ENCODE assay signal across 9 cellular contexts in the genomic region with DNA sequence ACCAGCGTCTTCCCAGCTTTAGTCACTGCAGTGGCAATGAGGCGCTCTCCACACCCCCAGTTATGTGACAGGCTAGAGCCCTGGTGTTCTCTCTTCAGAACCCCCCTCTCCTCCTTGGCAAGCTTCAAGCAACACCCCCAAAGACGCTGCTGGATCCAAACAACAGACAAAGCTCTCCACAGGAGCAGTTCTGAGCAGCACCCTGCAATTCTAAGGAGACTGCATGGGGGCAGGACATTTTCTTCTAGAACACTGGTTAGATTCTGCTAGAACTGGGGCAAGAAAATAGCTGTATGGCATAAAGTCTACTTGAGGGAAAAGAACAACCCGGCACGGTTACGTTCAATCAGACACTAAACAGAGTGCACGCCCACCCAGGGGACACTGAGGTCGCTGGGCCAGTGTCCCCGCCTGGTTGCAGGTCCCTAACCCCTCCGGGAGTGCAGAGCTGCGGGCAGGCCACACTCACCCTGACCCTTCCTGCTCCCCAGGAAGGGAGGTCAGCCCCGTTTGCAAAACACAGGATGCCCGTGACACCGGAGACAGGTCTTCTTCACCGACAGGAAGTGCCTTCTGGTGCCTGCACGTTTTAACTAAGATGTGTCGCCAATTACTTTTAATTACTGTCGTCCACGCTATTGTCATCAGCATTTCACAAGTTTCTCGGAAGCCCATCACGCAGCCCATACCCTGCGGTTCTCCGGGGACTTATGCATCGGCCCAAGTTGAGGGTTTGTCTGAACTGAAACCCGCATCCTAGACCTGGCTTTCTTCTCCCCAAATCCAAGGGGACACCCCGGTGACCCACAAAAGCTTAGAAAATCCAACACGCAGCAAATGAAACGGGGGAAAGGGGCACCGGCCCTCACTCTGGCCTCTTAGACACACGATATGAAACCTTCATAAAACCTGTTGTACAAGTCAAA. TPM values are rescaled to one million over a fixed set of nuclear protein-coding genes. Genes with fewer than 3 reads are reported as not detected.
DNase-seq lines count a peak whose midpoint lies in the region; ATAC-seq and TF ChIP-seq lines count a peak whose summit lies in the region.
"Had no signal": no experiment of that assay in that cellular context is flagged by ENCODE, and none has a peak within 500 bp of the region (broad histone marks: within the 10 kb centered on the region; RNA-seq: fewer than 3 reads in every experiment).

No MANE protein-coding gene starts in this region.

- WGBS in esophagus, 2 donors = 30 to 43% methylated on average over 30 of the region's 30 CpGs

- ATAC-seq in activated CD4-positive, CD25-positive, alpha-beta regulatory T cell treated with anti-CD3 and anti-CD28 coated beads, Interleukin-2, amount 50 U/mL, for 24 hours = peak; percentile 34 to 40
- no peak for ATAC-seq in GM19463 (IDR thresholded peaks at IDR 0.05; ENCODE audit: unreplicated experiment)

- H3K36me3 ChIP-seq in ES-I3 (ENCODE audit: insufficient read depth, low read length) (no peaks in the 10 kb centered on the region), esophagus (ENCODE audit: control insufficient read depth in 2 of 2, insufficient read depth in 2 of 2, low read length in 1 of 2) (peaks cover 0 to 2% of the 10 kb centered on the region in 2 donors), uterus (no peaks in the 10 kb centered on the region)

- no peaks in the 10 kb centered on the region for H3K4me1 ChIP-seq in ES-I3 (ENCODE audit: insufficient read depth, low read length)
- no peaks in the 10 kb centered on the region for H3K4me1 ChIP-seq in esophagus (ENCODE audit: control insufficient read depth in 2 of 2, insufficient read depth in 2 of 2, low read length in 1 of 2)
- peaks cover 0 to 7% of the 10 kb centered on the region in 2 donors for H3K4me1 ChIP-seq in uterus

- peak overlapping the region; percentile 62 to 69 for H3K4me3 ChIP-seq in esophagus (ENCODE audit: low read depth in 1 of 2, low read length in 2 of 2)
- no peak overlapping the region for H3K4me3 ChIP-seq in uterus

- TF ChIP-seq POLR2A in uterus (IDR thresholded peaks at IDR 0.05) = no peak

- H3K27me3 ChIP-seq in esophagus (ENCODE audit: control insufficient read depth in 1 of 2, insufficient read depth in 2 of 2, low read length in 2 of 2) (no peaks in the 10 kb centered on the region), uterus (peaks cover 0 to 21% of the 10 kb centered on the region in 2 donors)

- peak overlapping the region; percentile 53; the same call in 1 of the 2 replicates for H3K9ac ChIP-seq in ES-I3 (ENCODE audit: low read depth, low read length)

- CTCF ChIA-PET in GM10248 (lab: Yijun Ruan, JAX) = interaction anchor here (1.6 kb wide), 1 partner anchor 33 kb away, joined by 3 read pairs; no protein-coding TSS in a partner anchor

- DNase-seq in pons (ENCODE audit: low spot score) (peak; percentile 30), uterus (no peak), GM10248 (ENCODE audit: extremely low spot score) (no peak)
- DNase-seq in effector CD4-positive, alpha-beta T cell = no peak
- DNase-seq: GDM1 had no signal

- H3K27ac ChIP-seq in esophagus (ENCODE audit: low read depth in 2 of 2, low read length in 1 of 2) = peak overlapping the region; percentile 41 to 85
- no peak overlapping the region for H3K27ac ChIP-seq in uterus

- intact Hi-C loops in uterus (cut with DNase I; ENCODE audit: low total_unique reads) = no loop called here

- no peaks in the 10 kb centered on the region; the same call in 1 of the 2 replicates for H3K9me3 ChIP-seq in ES-I3 (ENCODE audit: control insufficient read depth, insufficient read depth, low read length)
- no peaks in the 10 kb centered on the region for H3K9me3 ChIP-seq in esophagus (ENCODE audit: control insufficient read depth in 2 of 2, insufficient read depth in 1 of 2, low read depth in 1 of 2, low read length in 1 of 2)
- H3K9me3 ChIP-seq in uterus = no peaks in the 10 kb centered on the region

- POLR2A ChIA-PET in GM10248 (lab: Yijun Ruan, JAX) = no interaction called here

- TF ChIP-seq CTCF in uterus (IDR thresholded peaks at IDR 0.05) (no peak), GM10248 (IDR thresholded peaks at IDR 0.05; ENCODE audit: control extremely low read depth, extremely low read depth, low read depth, missing control alignments) (no peak)

RNA-seq across cellular contexts. Expression of gene GJB6, which starts 0.9 kb away (rescaled TPM):
- polyA plus RNA-seq in esophagus = 100 to 1,000 TPM; 230 to 294 TPM
- under 1 TPM in 1 of 4 donors, not detected in 3; 0.41 TPM for total RNA-seq in uterus

RNA-seq across cellular contexts. Expression of gene GJB2, which starts 38.4 kb away (rescaled TPM):
- 100 to 1,000 TPM; 859 to 986 TPM for polyA plus RNA-seq in esophagus
- total RNA-seq in uterus = 1 to 10 TPM in 2 of 4 donors, not detected in 2; 1.2 to 2.5 TPM

Comparison
In these comparisons a context has a peak if more than half of its experiments do, and no peak if none do; other contexts are left out.
1. H3K27ac ChIP-seq: peak in esophagus (2 of 2); none in uterus (0 of 2).
2. H3K4me3 ChIP-seq: peak in esophagus (2 of 2); none in uterus (0 of 2).